In genomic region chr11:14578551-14578956, GRCh38 we compare ENCODE assay signal across 8 cellular contexts. TPM values are rescaled to one million over a fixed set of nuclear protein-coding genes. Genes with fewer than 3 reads are reported as not detected.
DNase-seq lines count a peak whose midpoint lies in the region; ATAC-seq and TF ChIP-seq lines count a peak whose summit lies in the region.

No MANE protein-coding gene starts in this region.

- 2 to 7% (median 4%) methylated on average over 3 of the region's 3 CpGs for WGBS in spleen, 5 donors

- no peaks in the 10 kb centered on the region for H3K36me3 ChIP-seq in spleen

- peaks cover 11% of the 10 kb centered on the region for H3K4me1 Mint-ChIP-seq in glutamatergic neuron (ENCODE audit: low read depth, unreplicated experiment)

- no peak overlapping the region for H3K27ac Mint-ChIP-seq in glutamatergic neuron (ENCODE audit: unreplicated experiment)

- peaks cover 5% of the 10 kb centered on the region for H3K36me3 Mint-ChIP-seq in glutamatergic neuron (ENCODE audit: unreplicated experiment)

- TF ChIP-seq POLR2A in spleen (IDR thresholded peaks at IDR 0.05): no peak

- H3K4me3 Mint-ChIP-seq in glutamatergic neuron (ENCODE audit: unreplicated experiment): no peak overlapping the region

- H3K9me3 Mint-ChIP-seq in glutamatergic neuron (ENCODE audit: unreplicated experiment): no peaks in the 10 kb centered on the region

- peaks cover 0 to 12% (median 3%) of the 10 kb centered on the region in 8 donors for H3K9me3 ChIP-seq in spleen

- peaks cover 6 to 33% (median 26%) of the 10 kb centered on the region in 6 donors for H3K4me1 ChIP-seq in spleen

- DNase-seq in NCI-H1105 treated with DMSO at 0.1 percent for 48 hours (lab: John Stamatoyannopoulos, UW) (peak; percentile 41), spleen (no peak), glutamatergic neuron (no peak), dorsolateral prefrontal cortex (no peak)
- peak; percentile 38 for DNase-seq in activated CD4-positive, alpha-beta T cell treated with anti-CD3 and anti-CD28 coated beads for 48 hours

- H3K4me3 ChIP-seq in spleen: peak overlapping the region in 1 of 8 donors; percentile 46
- H3K4me3 ChIP-seq in dorsolateral prefrontal cortex: no peak overlapping the region

- no peaks in the 10 kb centered on the region for H3K27me3 ChIP-seq in spleen (replicated peaks in 1 of 7)
- no peaks in the 10 kb centered on the region for H3K27me3 ChIP-seq in dorsolateral prefrontal cortex

- intact Hi-C loops in spleen (cut with DNase I; ENCODE audit: low total_unique reads) (no loop called here), dorsolateral prefrontal cortex (cut with DNase I) (no loop called here)

- H3K27me3 Mint-ChIP-seq in glutamatergic neuron (ENCODE audit: unreplicated experiment): no peaks in the 10 kb centered on the region

- no peak for TF ChIP-seq CTCF in spleen (IDR thresholded peaks at IDR 0.05 in 8 of 11, conservative IDR thresholded peaks at IDR 0.05 in 3 of 11)
- no peak for TF ChIP-seq CTCF in glutamatergic neuron (IDR thresholded peaks at IDR 0.05; ENCODE audit: partially characterized antibody, unreplicated experiment)
- no peak for TF ChIP-seq CTCF in dorsolateral prefrontal cortex (IDR thresholded peaks at IDR 0.05 in 54 of 56, conservative IDR thresholded peaks at IDR 0.05 in 2 of 56; ENCODE audit: low read depth in 1 of 56, partially characterized antibody in 56 of 56)

- peak overlapping the region; percentile 50 to 90 (median 82) for H3K27ac ChIP-seq in spleen
- peak overlapping the region in 4 of 59 donors; percentile 8 to 56 (median 27) for H3K27ac ChIP-seq in dorsolateral prefrontal cortex

- ATAC-seq in GM18511 (IDR thresholded peaks at IDR 0.05; ENCODE audit: unreplicated experiment): peak; percentile 99
- peak; percentile 100 for ATAC-seq in HG02642 (IDR thresholded peaks at IDR 0.05; ENCODE audit: poor library complexity, unreplicated experiment)
- peak; percentile 68 for ATAC-seq in esophagus mucosa

RNA-seq across cellular contexts. Expression of gene PSMA1, which starts 58.4 kb away (rescaled TPM):
- total RNA-seq in esophagus mucosa: 106 TPM
- total RNA-seq in spleen: 100 to 1,000 TPM; 103 to 161 (median 131) TPM
- 100 to 1,000 TPM; 145 to 188 (median 179) TPM for polyA plus RNA-seq in spleen
- total RNA-seq in glutamatergic neuron (ENCODE audit: unreplicated experiment): 137 TPM
- total RNA-seq in dorsolateral prefrontal cortex: 100 to 1,000 TPM in 48 of 120 experiments, 10 to 100 TPM in 72; 58.7 to 127 (median 94.6) TPM

Comparison
In these comparisons a context has a peak if more than half of its experiments do, and no peak if none do; other contexts are left out.
1. DNase-seq: peak in NCI-H1105 treated with DMSO at 0.1 percent for 48 hours (single experiment) and activated CD4-positive, alpha-beta T cell treated with anti-CD3 and anti-CD28 coated beads for 48 hours (single experiment); none in spleen (single experiment), glutamatergic neuron (single experiment) and dorsolateral prefrontal cortex (0 of 10).
2. Peak in every context shown above with its lines, with median percentiles within 50 percentile points of each other: ATAC-seq.